Comparison of ENCODE assay signal across 9 cellular contexts in genomic region chr1:150464422-150464826, GRCh38. TPM values are rescaled to one million over a fixed set of nuclear protein-coding genes. Genes with fewer than 3 reads are reported as not detected.
DNase-seq lines count a peak whose midpoint lies in the region; ATAC-seq and TF ChIP-seq lines count a peak whose summit lies in the region.
"Had no signal": no experiment of that assay in that cellular context is flagged by ENCODE, and none has a peak within 500 bp of the region (broad histone marks: within the 10 kb centered on the region; RNA-seq: fewer than 3 reads in every experiment).

No MANE protein-coding gene starts in this region.

- BruUV-seq in Calu3 (replicated peaks; lab: Mats Ljungman, UMichigan), result no TSS peak

- intact Hi-C loops in Calu3 (cut with micrococcal nuclease; ENCODE audit: unreplicated experiment) (loop anchor here (1.0 to 5.0 kb wide), 3 partner anchors 68 to 348 kb away; partner anchors contain the start of gene ADAMTSL4), thyroid gland (cut with DNase I) (loop anchor here (2.0 to 10.0 kb wide), 2 partner anchors 68 to 100 kb away; partner anchors contain the start of gene RPRD2)

- in situ Hi-C loops in KBM-7 (cut with MboI; ENCODE audit: low pct_unique_long_range_greater_than_20kb, low sequenced_read_pairs), result no loop called here

- WGBS in thyroid gland, 2 donors, result 41 to 44% methylated on average over 4 of the region's 4 CpGs

- H3K4me3 Mint-ChIP-seq in Calu3 (ENCODE audit: low read depth, unreplicated experiment), result no peak overlapping the region
- no peak overlapping the region for H3K4me3 Mint-ChIP-seq in activated T-cell treated with anti-CD3 and anti-CD28 coated beads, Interleukin-2, amount 50 U/mL, for 4 hours
- H3K4me3 Mint-ChIP-seq: IgD-negative memory B cell had no signal

- H3K27me3 Mint-ChIP-seq in Calu3 (ENCODE audit: unreplicated experiment), result no peaks in the 10 kb centered on the region
- H3K27me3 Mint-ChIP-seq in activated T-cell treated with anti-CD3 and anti-CD28 coated beads, Interleukin-2, amount 50 U/mL, for 4 hours (ENCODE audit: low read depth), result no peaks in the 10 kb centered on the region
- H3K27me3 Mint-ChIP-seq: IgD-negative memory B cell had no signal

- H3K27ac ChIP-seq in Peyer's patch (no peak overlapping the region), thyroid gland (no peak overlapping the region)

- TF ChIP-seq POLR2A in Peyer's patch (IDR thresholded peaks at IDR 0.05) (no peak), thyroid gland (IDR thresholded peaks at IDR 0.05) (no peak)

- H3K4me1 ChIP-seq in Peyer's patch (no peaks in the 10 kb centered on the region), thyroid gland (peaks cover 9 to 14% of the 10 kb centered on the region in 2 donors)

- CTCF ChIA-PET in Calu3 (lab: Charles Lee), result interaction anchor here (0.9 kb wide), 1 partner anchor 75 kb away, joined by 4 read pairs; no protein-coding TSS in a partner anchor

- H3K36me3 ChIP-seq in Peyer's patch (peaks cover 0 to 69% (median 0%) of the 10 kb centered on the region in 3 donors), thyroid gland (peaks cover 0 to 21% of the 10 kb centered on the region in 2 donors)

- TF ChIP-seq CTCF in Calu3 (IDR thresholded peaks at IDR 0.05; ENCODE audit: unreplicated experiment) (peak; percentile 70), Peyer's patch (IDR thresholded peaks at IDR 0.05) (peak; percentile 63 to 77 (median 72)), omental fat pad (IDR thresholded peaks at IDR 0.05) (no peak), thyroid gland (IDR thresholded peaks at IDR 0.05) (peak; percentile 43 to 81 (median 65))

- H3K9me3 ChIP-seq in Peyer's patch (no peaks in the 10 kb centered on the region), thyroid gland (no peaks in the 10 kb centered on the region)

- H3K36me3 Mint-ChIP-seq in Calu3 (ENCODE audit: insufficient read depth, unreplicated experiment), result peaks cover 50% of the 10 kb centered on the region
- H3K36me3 Mint-ChIP-seq in activated T-cell treated with anti-CD3 and anti-CD28 coated beads, Interleukin-2, amount 50 U/mL, for 4 hours (ENCODE audit: insufficient read depth), result peaks cover 18% of the 10 kb centered on the region

- no peaks in the 10 kb centered on the region for H3K9me3 Mint-ChIP-seq in Calu3 (ENCODE audit: low read depth, unreplicated experiment)
- no peaks in the 10 kb centered on the region for H3K9me3 Mint-ChIP-seq in activated T-cell treated with anti-CD3 and anti-CD28 coated beads, Interleukin-2, amount 50 U/mL, for 4 hours
- H3K9me3 Mint-ChIP-seq: IgD-negative memory B cell had no signal

- H3K4me3 ChIP-seq in Peyer's patch, result no peak overlapping the region
- H3K4me3 ChIP-seq in thyroid gland (replicated peaks in 1 of 3), result no peak overlapping the region

- peak; percentile 53 to 72 for ATAC-seq in activated T-cell treated with anti-CD3 and anti-CD28 coated beads, Interleukin-2, amount 50 U/mL, for 4 hours
- peak; percentile 54 for ATAC-seq in omental fat pad (ENCODE audit: low FRiP score)
- ATAC-seq in HG02970 (IDR thresholded peaks at IDR 0.05; ENCODE audit: low FRiP score, unreplicated experiment), result no peak

- H3K27me3 ChIP-seq in Peyer's patch (no peaks in the 10 kb centered on the region), thyroid gland (no peaks in the 10 kb centered on the region)

- peaks cover 8% of the 10 kb centered on the region for H3K4me1 Mint-ChIP-seq in Calu3 (ENCODE audit: low read depth, unreplicated experiment)
- H3K4me1 Mint-ChIP-seq in activated T-cell treated with anti-CD3 and anti-CD28 coated beads, Interleukin-2, amount 50 U/mL, for 4 hours (ENCODE audit: low read depth), result peaks cover 4% of the 10 kb centered on the region

- DNase-seq in Calu3 (peak; percentile 77), KBM-7 (peak; percentile 76), Peyer's patch (peak; percentile 56 to 75 (median 63)), fibroblast of peridontal ligament (ENCODE audit: extremely low read depth) (peak; percentile 71), omental fat pad (ENCODE audit: low spot score) (peak; percentile 36), thyroid gland (peak; percentile 63)
- DNase-seq in activated T-cell treated with anti-CD3 and anti-CD28 coated beads, Interleukin-2, amount 50 U/mL, for 4 hours, result peak; percentile 71

- no peak overlapping the region for H3K27ac Mint-ChIP-seq in Calu3 (ENCODE audit: unreplicated experiment)
- H3K27ac Mint-ChIP-seq: IgD-negative memory B cell had no signal

RNA-seq across cellular contexts. Expression of gene TARS2, which starts 22.8 kb away (rescaled TPM):
- total RNA-seq in Calu3 (2022) (42.2 and 51.7 TPM in 2 replicates), Peyer's patch (10 to 100 TPM in 3 of 4 donors, 1 to 10 TPM in 1; 7.7 to 15.4 (median 12.3) TPM), omental fat pad (10 to 100 TPM in 2 of 4 donors, 1 to 10 TPM in 2; 7.0 to 10.9 (median 10.0) TPM), thyroid gland (10 to 100 TPM; 13.8 to 18.2 (median 14.8) TPM)
- total RNA-seq in activated T-cell treated with anti-CD3 and anti-CD28 coated beads, Interleukin-2, amount 50 U/mL, for 4 hours, result 10 to 100 TPM; 38.6 to 43.1 (median 38.7) TPM

RNA-seq across cellular contexts. Expression of gene ECM1, which starts 43.5 kb away (rescaled TPM):
- total RNA-seq in Calu3 (2022) (1.6 and 2.8 TPM in 2 replicates), Peyer's patch (10 to 100 TPM in 2 of 4 donors, 1 to 10 TPM in 2; 1.4 to 11.6 (median 9.6) TPM), omental fat pad (10 to 100 TPM; 10.8 to 24.8 (median 18.5) TPM), thyroid gland (10 to 100 TPM in 1 of 4 donors, 1 to 10 TPM in 3; 4.2 to 11.3 (median 7.0) TPM)
- total RNA-seq in activated T-cell treated with anti-CD3 and anti-CD28 coated beads, Interleukin-2, amount 50 U/mL, for 4 hours, result under 1 TPM; 0.43 to 0.82 (median 0.50) TPM

RNA-seq across cellular contexts. Expression of gene FALEC, which starts 51.1 kb away (rescaled TPM):
- total RNA-seq in Calu3 (2022), result 0.71 TPM in 1 of 2 replicates, not detected in the other
- not detected for total RNA-seq in Peyer's patch
- total RNA-seq in activated T-cell treated with anti-CD3 and anti-CD28 coated beads, Interleukin-2, amount 50 U/mL, for 4 hours, result under 1 TPM in 1 of 3 donors, not detected in 2; 0.40 TPM
- not detected for total RNA-seq in omental fat pad
- total RNA-seq in thyroid gland, result not detected

Comparison
In these comparisons a context has a peak if more than half of its experiments do, and no peak if none do; other contexts are left out.
1. CTCF ChIP-seq: peak in Calu3 (single experiment), Peyer's patch (6 of 6) and thyroid gland (6 of 6); none in omental fat pad (0 of 3).
2. Peak in every context shown above with its lines, with median percentiles within 50 percentile points of each other: DNase-seq.